ENCODE assay signal across 8 cellular contexts in the genomic region with DNA sequence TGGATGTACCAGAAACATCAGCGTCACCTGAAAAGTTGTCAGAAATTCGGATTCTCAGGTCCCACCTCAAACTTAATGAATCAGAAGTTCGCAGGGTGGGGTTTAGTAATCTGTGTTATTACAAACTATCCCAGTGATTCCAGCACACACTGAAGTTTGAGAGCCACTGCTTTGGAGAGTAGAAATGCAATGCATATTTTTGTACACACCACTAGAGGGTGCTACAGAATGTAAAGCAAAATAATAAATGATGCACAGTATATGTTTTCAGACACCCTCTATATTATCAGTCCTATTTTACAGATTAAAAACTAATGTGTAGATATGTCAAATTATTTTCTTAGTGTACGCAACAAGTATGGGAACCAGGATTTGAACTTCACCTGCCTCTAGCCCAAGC.
DNase-seq lines count a peak whose midpoint lies in the region; ATAC-seq and TF ChIP-seq lines count a peak whose summit lies in the region.

No MANE protein-coding gene starts in this region.

- H2AFZ ChIP-seq in ACC112 (ENCODE audit: low read length, unreplicated experiment): peak overlapping the region; percentile 91

- DNase-seq in NCI-H2227 (lab: John Stamatoyannopoulos, UW; ENCODE audit: unreplicated experiment): peak; percentile 73
- DNase-seq in central memory CD4-positive, alpha-beta T cell: peak; percentile 21
- peak; percentile 65 for DNase-seq in midbrain (lab: John Stamatoyannopoulos, UW)
- no peak for DNase-seq in activated naive CD4-positive, alpha-beta T cell treated with anti-CD3 and anti-CD28 coated beads, Interleukin-2, amount 10 ng/mL, durations not matched to agents 7 days and 5 days

- H3K4me1 ChIP-seq in ACC112 (ENCODE audit: control insufficient read depth, insufficient read depth, low read length, unreplicated experiment): peaks cover 17% of the 10 kb centered on the region

- H3K9me3 Mint-ChIP-seq in activated naive CD4-positive, alpha-beta T cell treated with anti-CD3 and anti-CD28 coated beads, Interleukin-2, amount 10 ng/mL, durations not matched to agents 7 days and 5 days: no peaks in the 10 kb centered on the region

- ATAC-seq in HG02610 (IDR thresholded peaks at IDR 0.05; ENCODE audit: unreplicated experiment) (no peak), HG03432 (IDR thresholded peaks at IDR 0.05; ENCODE audit: unreplicated experiment) (no peak)

- peaks cover 12% of the 10 kb centered on the region for H3K36me3 ChIP-seq in ACC112 (ENCODE audit: insufficient read depth, low read length)

- H3K27me3 ChIP-seq in ACC112 (ENCODE audit: insufficient read depth, low read length): no peaks in the 10 kb centered on the region

- TF ChIP-seq CTCF in GM12873 (IDR thresholded peaks at IDR 0.05; ENCODE audit: insufficient read depth, low read depth, low read length, missing control alignments): peak; percentile 60

- no peak overlapping the region for H3K4me3 Mint-ChIP-seq in activated naive CD4-positive, alpha-beta T cell treated with anti-CD3 and anti-CD28 coated beads, Interleukin-2, amount 10 ng/mL, durations not matched to agents 7 days and 5 days

- H3K27ac Mint-ChIP-seq in activated naive CD4-positive, alpha-beta T cell treated with anti-CD3 and anti-CD28 coated beads, Interleukin-2, amount 10 ng/mL, durations not matched to agents 7 days and 5 days: no peak overlapping the region

- peaks cover 13% of the 10 kb centered on the region for H3K4me1 Mint-ChIP-seq in activated naive CD4-positive, alpha-beta T cell treated with anti-CD3 and anti-CD28 coated beads, Interleukin-2, amount 10 ng/mL, durations not matched to agents 7 days and 5 days

- peaks cover 8% of the 10 kb centered on the region for H3K36me3 Mint-ChIP-seq in activated naive CD4-positive, alpha-beta T cell treated with anti-CD3 and anti-CD28 coated beads, Interleukin-2, amount 10 ng/mL, durations not matched to agents 7 days and 5 days

- peak overlapping the region; percentile 98 for H3K27ac ChIP-seq in ACC112 (ENCODE audit: low read depth, low read length)

- H3K27me3 Mint-ChIP-seq in activated naive CD4-positive, alpha-beta T cell treated with anti-CD3 and anti-CD28 coated beads, Interleukin-2, amount 10 ng/mL, durations not matched to agents 7 days and 5 days: no peaks in the 10 kb centered on the region

- CTCF ChIA-PET in activated naive CD4-positive, alpha-beta T cell treated with anti-CD3 and anti-CD28 coated beads, Interleukin-2, amount 10 ng/mL, durations not matched to agents 7 days and 5 days (lab: Charles Lee): interaction anchor here (0.6 kb wide), 1 partner anchor 135 kb away, joined by 3 read pairs; no protein-coding TSS in a partner anchor

- H3K4me3 ChIP-seq in ACC112 (ENCODE audit: low read depth, low read length): peak overlapping the region; percentile 91; the same call in 1 of the 2 replicates

- peaks cover 22% of the 10 kb centered on the region for H3K79me2 ChIP-seq in ACC112 (ENCODE audit: control insufficient read depth, insufficient read depth, low read length, unreplicated experiment)
